8 cellular contexts compared by ENCODE assay signal in genomic region chr5:98583572-98583971, GRCh38.
"Had no signal": no experiment of that assay in that cellular context is flagged by ENCODE, and none has a peak within 500 bp of the region (broad histone marks: within the 10 kb centered on the region; RNA-seq: fewer than 3 reads in every experiment).

No MANE protein-coding gene starts in this region.

- ATAC-seq: GM12878 had no signal

- DNase-seq: GDM1, GF-D8 had no signal

- FAIRE-seq: G401.6, GM12878, GM12891, GM12892, GM18507, GM19239 had no signal

- H3K4me3 ChIP-seq: GM12878 had no signal
